9 cellular contexts compared by ENCODE assay signal in genomic region chr16:30377050-30377811, GRCh38. TPM values are rescaled to one million over a fixed set of nuclear protein-coding genes. Genes with fewer than 3 reads are reported as not detected.
DNase-seq lines count a peak whose midpoint lies in the region; ATAC-seq, FAIRE-seq and TF ChIP-seq lines count a peak whose summit lies in the region.
"Had no signal": no experiment of that assay in that cellular context is flagged by ENCODE, and none has a peak within 500 bp of the region (broad histone marks: within the 10 kb centered on the region; RNA-seq: fewer than 3 reads in every experiment).

No MANE protein-coding gene starts in this region.

- peak overlapping the region; percentile 57 for H3K4me3 ChIP-seq in GM12864 (ENCODE audit: low read depth, low read length)
- peak overlapping the region; percentile 65 for H3K4me3 ChIP-seq in OCI-LY1 (ENCODE audit: low read depth, low read length, poor library complexity, severe bottlenecking)
- peak overlapping the region; percentile 79 for H3K4me3 ChIP-seq in endodermal cell (ENCODE audit: low read length)
- H3K4me3 ChIP-seq in pancreas: peak overlapping the region in 3 of 4 donors; percentile 40 to 64 (median 53)

- no peaks in the 10 kb centered on the region for H3K9me3 Mint-ChIP-seq in endodermal cell

- 59 to 65% methylated on average over 14 to 29 of the region's 29 CpGs for WGBS in endodermal cell (ENCODE audit: insufficient coverage in 1 of 2, insufficient read length in 1 of 2), 2 experiments
- 59 to 60% methylated on average over 29 of the region's 29 CpGs for WGBS in pancreas, 2 donors

- H3K9ac ChIP-seq in OCI-LY1 (ENCODE audit: low read length) (peak overlapping the region; percentile 82), endodermal cell (ENCODE audit: extremely low read depth, low read length, poor library complexity, severe bottlenecking) (peak overlapping the region; percentile 91)

- H3K36me3 Mint-ChIP-seq in endodermal cell (ENCODE audit: low read depth): peaks cover 3% of the 10 kb centered on the region

- peaks cover 10% of the 10 kb centered on the region for H3K4me1 Mint-ChIP-seq in endodermal cell

- H3K4me2 ChIP-seq in OCI-LY1 (ENCODE audit: low read length): peak overlapping the region; percentile 81

- H3K27ac ChIP-seq in OCI-LY1 (ENCODE audit: low read depth, low read length, poor library complexity, severe bottlenecking): peak overlapping the region; percentile 94
- H3K27ac ChIP-seq in endodermal cell (ENCODE audit: low read depth, low read length): peak overlapping the region; percentile 100
- peak overlapping the region; percentile 94 to 100 (median 98) for H3K27ac ChIP-seq in pancreas

- peak overlapping the region; percentile 92 for H3K4me3 Mint-ChIP-seq in endodermal cell

- H3K27me3 Mint-ChIP-seq in endodermal cell (ENCODE audit: insufficient read depth): no peaks in the 10 kb centered on the region

- H3K27me3 ChIP-seq in OCI-LY1 (ENCODE audit: insufficient read depth, low read length): no peaks in the 10 kb centered on the region
- no peaks in the 10 kb centered on the region for H3K27me3 ChIP-seq in endodermal cell (ENCODE audit: control insufficient read depth, insufficient read depth, low read length, poor library complexity, severe bottlenecking)
- H3K27me3 ChIP-seq in pancreas: no peaks in the 10 kb centered on the region

- H3K4me1 ChIP-seq in OCI-LY1 (ENCODE audit: insufficient read depth, low read length, severe bottlenecking) (peaks cover 54% of the 10 kb centered on the region), endodermal cell (ENCODE audit: control insufficient read depth, insufficient read depth, low read length) (peaks cover 6% of the 10 kb centered on the region), pancreas (peaks cover 0 to 9% (median 7%) of the 10 kb centered on the region in 3 donors)

- TF ChIP-seq CTCF in GM12864 (IDR thresholded peaks at IDR 0.05; ENCODE audit: low read depth, low read length, missing control alignments): no peak
- TF ChIP-seq CTCF in OCI-LY1 (IDR thresholded peaks at IDR 0.05; ENCODE audit: low read length): no peak
- TF ChIP-seq CTCF in endodermal cell (conservative IDR thresholded peaks at IDR 0.05): no peak
- TF ChIP-seq CTCF in pancreas (IDR thresholded peaks at IDR 0.05): no peak

- ATAC-seq in pancreas: no peak
- no peak for ATAC-seq in HG03469 (IDR thresholded peaks at IDR 0.05; ENCODE audit: unreplicated experiment)
- no peak for ATAC-seq in HG03045 (IDR thresholded peaks at IDR 0.05; ENCODE audit: unreplicated experiment)

- peaks cover 11% of the 10 kb centered on the region; the same call in 1 of the 2 replicates for H3F3A ChIP-seq in OCI-LY1 (ENCODE audit: insufficient read depth, low read length)

- H3K79me2 ChIP-seq in OCI-LY1 (ENCODE audit: insufficient read depth, low read length): peaks cover 6% of the 10 kb centered on the region; the same call in 1 of the 2 replicates

- intact Hi-C loops in pancreas (cut with DNase I): no loop called here

- H4K20me1 ChIP-seq in OCI-LY1 (ENCODE audit: insufficient read depth, low read length): no peaks in the 10 kb centered on the region

- H3K27ac Mint-ChIP-seq in endodermal cell: peak overlapping the region; percentile 100

- no peaks in the 10 kb centered on the region for H3K9me2 ChIP-seq in OCI-LY1 (ENCODE audit: low read depth, low read length)

- no peak for DNase-seq in GM12864 (ENCODE audit: low read depth)
- peak; percentile 37 for DNase-seq in endodermal cell
- no peak for DNase-seq in pancreas
- DNase-seq in H54 (ENCODE audit: insufficient read length, low spot score): no peak
- no peak for DNase-seq in A172 (ENCODE audit: low spot score)

- FAIRE-seq in pancreas (lab: Jason Lieb, UNC) (no peak), H54 (lab: Jason Lieb, UNC) (no peak)

- TF ChIP-seq POLR2A in H54 (IDR thresholded peaks at IDR 0.05; ENCODE audit: low read depth, low read length): no peak

- no peak overlapping the region for H2AFZ ChIP-seq in OCI-LY1 (ENCODE audit: low read length)

- H3K9me3 ChIP-seq in OCI-LY1 (ENCODE audit: low read length): no peaks in the 10 kb centered on the region
- H3K9me3 ChIP-seq in endodermal cell (ENCODE audit: control insufficient read depth, low read length): no peaks in the 10 kb centered on the region
- H3K9me3 ChIP-seq in pancreas: no peaks in the 10 kb centered on the region

- H3K36me3 ChIP-seq in OCI-LY1 (ENCODE audit: insufficient read depth, low read length) (peaks cover 14% of the 10 kb centered on the region; the same call in 1 of the 2 replicates), endodermal cell (ENCODE audit: control insufficient read depth, insufficient read depth, low read length) (peaks cover 8% of the 10 kb centered on the region), pancreas (no peaks in the 10 kb centered on the region)

RNA-seq across cellular contexts. Expression of gene MYL11, which starts 2.6 kb away (rescaled TPM):
- total RNA-seq in endodermal cell: 1 to 10 TPM in 1 of 2 donors, not detected in 1; 1.2 TPM
- polyA plus RNA-seq in endodermal cell (2013, experiment 1 of 2): 0.64 TPM
- 0.62 TPM for polyA plus RNA-seq in endodermal cell (2013, experiment 2 of 2)
- total RNA-seq in pancreas: under 1 TPM in 3 of 6 donors, not detected in 3; 0.24 to 0.84 (median 0.38) TPM
- polyA plus RNA-seq in pancreas: under 1 TPM; 0.30 to 0.31 TPM
- not detected in 2 replicates for total RNA-seq in A172 (2014; rRNA removed; shearing (Covaris generic))
- total RNA-seq: T-helper 2 cell treated with Interferon-gamma antibody and Interleukin-4, amounts not matched to agents 100 ng/mL and 5 ng/mL, for 36 hours had no signal

RNA-seq across cellular contexts. Expression of gene SEPTIN1, which starts 5.1 kb away (rescaled TPM):
- total RNA-seq in endodermal cell (1 to 10 TPM; 1.1 to 2.3 TPM), pancreas (1 to 10 TPM in 5 of 6 donors, under 1 TPM in 1; 0.63 to 1.8 (median 1.2) TPM)
- polyA plus RNA-seq in endodermal cell (2013, experiment 1 of 2): 3.3 TPM
- 2.0 TPM for polyA plus RNA-seq in endodermal cell (2013, experiment 2 of 2)
- polyA plus RNA-seq in pancreas: 1 to 10 TPM; 2.1 to 3.3 TPM
- total RNA-seq in A172 (2014; rRNA removed; shearing (Covaris generic)): not detected in 2 replicates

RNA-seq across cellular contexts. Expression of gene TBC1D10B, which starts 6.9 kb away (rescaled TPM):
- total RNA-seq in endodermal cell: 10 to 100 TPM; 30.7 to 36.3 TPM
- 32.4 TPM for polyA plus RNA-seq in endodermal cell (2013, experiment 1 of 2)
- 27.8 TPM for polyA plus RNA-seq in endodermal cell (2013, experiment 2 of 2)
- 10 to 100 TPM; 14.5 to 23.3 (median 15.2) TPM for total RNA-seq in pancreas
- polyA plus RNA-seq in pancreas: 10 to 100 TPM; 26.9 to 28.2 TPM
- 47.0 and 55.6 TPM in 2 replicates for total RNA-seq in A172 (2014; rRNA removed; shearing (Covaris generic))

RNA-seq across cellular contexts. Expression of gene ZNF48, which starts 18.0 kb away (rescaled TPM):
- total RNA-seq in endodermal cell (10 to 100 TPM; 40.1 to 58.4 TPM), pancreas (1 to 10 TPM; 4.0 to 6.5 (median 4.6) TPM)
- polyA plus RNA-seq in endodermal cell (2013, experiment 1 of 2): 66.8 TPM
- polyA plus RNA-seq in endodermal cell (2013, experiment 2 of 2): 70.0 TPM
- polyA plus RNA-seq in pancreas: 1 to 10 TPM; 3.1 to 5.0 TPM
- total RNA-seq in A172 (2014; rRNA removed; shearing (Covaris generic)): 19.1 and 20.7 TPM in 2 replicates

RNA-seq across cellular contexts. Expression of gene CD2BP2, which starts 22.1 kb away (rescaled TPM):
- total RNA-seq in endodermal cell (10 to 100 TPM; 75.4 to 76.0 TPM), pancreas (10 to 100 TPM; 24.8 to 36.5 (median 29.6) TPM)
- 39.8 TPM for polyA plus RNA-seq in endodermal cell (2013, experiment 1 of 2)
- 35.9 TPM for polyA plus RNA-seq in endodermal cell (2013, experiment 2 of 2)
- polyA plus RNA-seq in pancreas: 10 to 100 TPM; 29.2 to 34.5 TPM
- total RNA-seq in A172 (2014; rRNA removed; shearing (Covaris generic)): 87.1 and 116 TPM in 2 replicates
